In the genomic region with DNA sequence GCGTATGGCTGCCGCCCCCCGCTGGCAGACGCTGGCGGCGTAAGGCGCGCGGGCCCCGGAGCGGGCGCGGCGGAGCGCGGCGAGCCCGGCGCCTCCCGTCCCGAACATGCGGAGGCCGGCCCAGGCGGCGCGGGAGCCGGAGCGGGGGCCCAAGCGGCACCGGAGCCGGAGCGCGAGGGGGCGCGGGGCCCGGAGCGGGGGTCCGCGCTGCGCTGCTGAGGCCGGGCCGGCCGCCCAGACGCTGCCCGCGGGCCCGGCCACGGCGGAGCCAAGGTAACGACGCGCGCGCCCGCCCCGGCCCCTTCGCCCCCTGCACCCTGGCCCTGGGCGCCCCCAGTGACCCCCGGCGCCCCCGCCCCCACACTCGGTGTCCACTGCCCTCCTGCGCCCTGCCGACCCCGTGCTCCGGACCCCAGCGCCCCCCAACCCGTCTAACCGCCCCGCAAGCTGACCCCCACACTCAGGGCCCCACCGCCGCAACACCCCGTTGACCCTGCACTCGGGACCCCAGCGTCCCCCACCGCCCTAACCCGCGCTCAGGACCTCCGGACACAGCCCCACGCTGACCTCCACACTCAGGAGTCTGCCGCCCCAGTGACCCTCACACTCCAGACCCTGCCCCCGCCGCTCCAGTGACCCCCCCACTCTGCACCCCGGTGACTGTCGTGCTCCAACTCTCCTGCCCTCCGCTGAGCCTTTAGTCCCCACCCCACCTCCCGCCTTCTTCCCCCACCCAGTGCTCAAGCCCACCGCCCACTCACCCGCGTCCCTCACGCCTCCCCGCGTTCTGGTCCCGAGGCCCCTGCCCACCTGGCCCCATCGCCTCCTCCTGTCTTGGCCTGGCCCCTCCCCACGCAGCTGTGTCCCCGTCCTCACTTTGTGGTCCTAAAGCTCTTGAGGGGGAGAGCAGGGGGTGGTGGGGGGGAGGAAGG, we compare ENCODE assay signal across 1 cellular context.
A peak's percentile ranks its signal among the peaks of the same experiment; 100 is the strongest.
TF ChIP-seq lines count a peak whose summit lies in the region.

CSNK1G2 (plus strand) TSS at position 27 of the 932 bp plus-strand sequence. CDS start 28,601 bp downstream, outside the sequence.

TF ChIP-seq in HepG2, 621 proteins besides CTCF, POLR2A, EP300 and RAD21 (continued from another document and continues in another):
- TF ChIP-seq ZNF414 (CRISPR knock-in tag; IDR thresholded peaks at IDR 0.05) (no peak), TRIM22 (IDR thresholded peaks at IDR 0.05) (no peak), NFKBIZ (CRISPR knock-in tag; IDR thresholded peaks at IDR 0.05) (no peak), ZNF616 (CRISPR knock-in tag; IDR thresholded peaks at IDR 0.05; ENCODE audit: low read depth) (no peak), HMGA1 (CRISPR knock-in tag; conservative IDR thresholded peaks at IDR 0.05) (no peak), ZMYM4 (CRISPR knock-in tag; IDR thresholded peaks at IDR 0.05) (no peak), GTF3A (CRISPR knock-in tag; conservative IDR thresholded peaks at IDR 0.05) (no peak), YY1 (IDR thresholded peaks at IDR 0.05; ENCODE audit: insufficient read depth, insufficient replicate concordance, low read depth, low read length) (peak; percentile 7), KDM2A (CRISPR knock-in tag; IDR thresholded peaks at IDR 0.05; ENCODE audit: borderline replicate concordance, low read depth) (no peak), ZSCAN25 (CRISPR knock-in tag; IDR thresholded peaks at IDR 0.05) (no peak), FOXJ3 (CRISPR knock-in tag; IDR thresholded peaks at IDR 0.05; ENCODE audit: borderline replicate concordance) (no peak), CCDC6 (CRISPR knock-in tag; IDR thresholded peaks at IDR 0.05) (0 out of 2 replicates have a peak, but pooled peaks have one; percentile 13), NFRKB (IDR thresholded peaks at IDR 0.05) (no peak), DNMT1 (CRISPR knock-in tag; IDR thresholded peaks at IDR 0.05) (no peak), SNRNP70 (IDR thresholded peaks at IDR 0.05; ENCODE audit: low read depth, low read length) (no peak), FOXP1 (IDR thresholded peaks at IDR 0.05) (no peak), FOXP1 (CRISPR knock-in tag; IDR thresholded peaks at IDR 0.05) (no peak), ZNF569 (CRISPR knock-in tag; IDR thresholded peaks at IDR 0.05; ENCODE audit: borderline replicate concordance) (no peak), THAP9 (CRISPR knock-in tag; IDR thresholded peaks at IDR 0.05; ENCODE audit: borderline replicate concordance) (0 out of 2 replicates have a peak, but pooled peaks have one; percentile 24), DBP (CRISPR knock-in tag; IDR thresholded peaks at IDR 0.05; ENCODE audit: not compliant biosample characterization) (no peak), POLR2AphosphoS2 (IDR thresholded peaks at IDR 0.05; ENCODE audit: low read depth, low read length) (no peak), ZSCAN21 (CRISPR knock-in tag; IDR thresholded peaks at IDR 0.05; ENCODE audit: borderline replicate concordance) (no peak), ZNF33A (CRISPR knock-in tag; IDR thresholded peaks at IDR 0.05; ENCODE audit: borderline replicate concordance) (no peak), POLR2AphosphoS5 (IDR thresholded peaks at IDR 0.05; ENCODE audit: low read depth, low read length) (no peak), ZNF337 (CRISPR knock-in tag; IDR thresholded peaks at IDR 0.05; ENCODE audit: borderline replicate concordance, low read depth) (no peak), ZFAT (CRISPR knock-in tag; conservative IDR thresholded peaks at IDR 0.05) (no peak), ZNF552 (CRISPR knock-in tag; IDR thresholded peaks at IDR 0.05; ENCODE audit: borderline replicate concordance) (no peak), ONECUT2 (CRISPR knock-in tag; IDR thresholded peaks at IDR 0.05) (no peak), SOX5 (CRISPR knock-in tag; IDR thresholded peaks at IDR 0.05; ENCODE audit: borderline replicate concordance) (no peak), SATB2 (CRISPR knock-in tag; IDR thresholded peaks at IDR 0.05) (no peak), ZNF614 (CRISPR knock-in tag; IDR thresholded peaks at IDR 0.05; ENCODE audit: borderline replicate concordance) (no peak), RFXANK (CRISPR knock-in tag; IDR thresholded peaks at IDR 0.05) (no peak), ZNF781 (CRISPR knock-in tag; IDR thresholded peaks at IDR 0.05; ENCODE audit: borderline replicate concordance, not compliant biosample characterization) (no peak), ZNF383 (CRISPR knock-in tag; IDR thresholded peaks at IDR 0.05; ENCODE audit: borderline replicate concordance) (no peak), MED13 (CRISPR knock-in tag; IDR thresholded peaks at IDR 0.05) (no peak), SAP130 (CRISPR knock-in tag; IDR thresholded peaks at IDR 0.05; ENCODE audit: low read depth) (no peak), PHF5A (CRISPR knock-in tag; IDR thresholded peaks at IDR 0.05; ENCODE audit: low read depth, unreplicated experiment) (no peak), SP4 (CRISPR knock-in tag; IDR thresholded peaks at IDR 0.05) (no peak), NR3C1 (CRISPR knock-in tag; IDR thresholded peaks at IDR 0.05) (no peak), RERE (CRISPR knock-in tag; IDR thresholded peaks at IDR 0.05; ENCODE audit: low read depth) (no peak), IRF2 (CRISPR knock-in tag; IDR thresholded peaks at IDR 0.05) (no peak), MBNL3 (CRISPR knock-in tag; conservative IDR thresholded peaks at IDR 0.05) (no peak), ZNF143 (CRISPR knock-in tag; IDR thresholded peaks at IDR 0.05) (no peak), BATF2 (CRISPR knock-in tag; IDR thresholded peaks at IDR 0.05) (no peak)
- TF ChIP-seq, protein P1, sequence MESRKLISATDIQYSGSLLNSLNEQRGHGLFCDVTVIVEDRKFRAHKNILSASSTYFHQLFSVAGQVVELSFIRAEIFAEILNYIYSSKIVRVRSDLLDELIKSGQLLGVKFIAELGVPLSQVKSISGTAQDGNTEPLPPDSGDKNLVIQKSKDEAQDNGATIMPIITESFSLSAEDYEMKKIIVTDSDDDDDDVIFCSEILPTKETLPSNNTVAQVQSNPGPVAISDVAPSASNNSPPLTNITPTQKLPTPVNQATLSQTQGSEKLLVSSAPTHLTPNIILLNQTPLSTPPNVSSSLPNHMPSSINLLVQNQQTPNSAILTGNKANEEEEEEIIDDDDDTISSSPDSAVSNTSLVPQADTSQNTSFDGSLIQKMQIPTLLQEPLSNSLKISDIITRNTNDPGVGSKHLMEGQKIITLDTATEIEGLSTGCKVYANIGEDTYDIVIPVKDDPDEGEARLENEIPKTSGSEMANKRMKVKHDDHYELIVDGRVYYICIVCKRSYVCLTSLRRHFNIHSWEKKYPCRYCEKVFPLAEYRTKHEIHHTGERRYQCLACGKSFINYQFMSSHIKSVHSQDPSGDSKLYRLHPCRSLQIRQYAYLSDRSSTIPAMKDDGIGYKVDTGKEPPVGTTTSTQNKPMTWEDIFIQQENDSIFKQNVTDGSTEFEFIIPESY (CRISPR knock-in tag; IDR thresholded peaks at IDR 0.05) = no peak
- TF ChIP-seq, protein P2, sequence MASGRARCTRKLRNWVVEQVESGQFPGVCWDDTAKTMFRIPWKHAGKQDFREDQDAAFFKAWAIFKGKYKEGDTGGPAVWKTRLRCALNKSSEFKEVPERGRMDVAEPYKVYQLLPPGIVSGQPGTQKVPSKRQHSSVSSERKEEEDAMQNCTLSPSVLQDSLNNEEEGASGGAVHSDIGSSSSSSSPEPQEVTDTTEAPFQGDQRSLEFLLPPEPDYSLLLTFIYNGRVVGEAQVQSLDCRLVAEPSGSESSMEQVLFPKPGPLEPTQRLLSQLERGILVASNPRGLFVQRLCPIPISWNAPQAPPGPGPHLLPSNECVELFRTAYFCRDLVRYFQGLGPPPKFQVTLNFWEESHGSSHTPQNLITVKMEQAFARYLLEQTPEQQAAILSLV (CRISPR knock-in tag; IDR thresholded peaks at IDR 0.05; ENCODE audit: borderline replicate concordance) = no peak
- TF ChIP-seq, protein P3, sequence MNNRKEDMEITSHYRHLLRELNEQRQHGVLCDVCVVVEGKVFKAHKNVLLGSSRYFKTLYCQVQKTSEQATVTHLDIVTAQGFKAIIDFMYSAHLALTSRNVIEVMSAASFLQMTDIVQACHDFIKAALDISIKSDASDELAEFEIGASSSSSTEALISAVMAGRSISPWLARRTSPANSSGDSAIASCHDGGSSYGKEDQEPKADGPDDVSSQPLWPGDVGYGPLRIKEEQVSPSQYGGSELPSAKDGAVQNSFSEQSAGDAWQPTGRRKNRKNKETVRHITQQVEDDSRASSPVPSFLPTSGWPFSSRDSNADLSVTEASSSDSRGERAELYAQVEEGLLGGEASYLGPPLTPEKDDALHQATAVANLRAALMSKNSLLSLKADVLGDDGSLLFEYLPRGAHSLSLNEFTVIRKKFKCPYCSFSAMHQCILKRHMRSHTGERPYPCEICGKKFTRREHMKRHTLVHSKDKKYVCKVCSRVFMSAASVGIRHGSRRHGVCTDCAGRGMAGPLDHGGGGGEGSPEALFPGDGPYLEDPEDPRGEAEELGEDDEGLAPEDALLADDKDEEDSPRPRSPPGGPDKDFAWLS (CRISPR knock-in tag; IDR thresholded peaks at IDR 0.05; ENCODE audit: borderline replicate concordance) = no peak
